ENCODE assay signal across 13 cellular contexts in the genomic region with DNA sequence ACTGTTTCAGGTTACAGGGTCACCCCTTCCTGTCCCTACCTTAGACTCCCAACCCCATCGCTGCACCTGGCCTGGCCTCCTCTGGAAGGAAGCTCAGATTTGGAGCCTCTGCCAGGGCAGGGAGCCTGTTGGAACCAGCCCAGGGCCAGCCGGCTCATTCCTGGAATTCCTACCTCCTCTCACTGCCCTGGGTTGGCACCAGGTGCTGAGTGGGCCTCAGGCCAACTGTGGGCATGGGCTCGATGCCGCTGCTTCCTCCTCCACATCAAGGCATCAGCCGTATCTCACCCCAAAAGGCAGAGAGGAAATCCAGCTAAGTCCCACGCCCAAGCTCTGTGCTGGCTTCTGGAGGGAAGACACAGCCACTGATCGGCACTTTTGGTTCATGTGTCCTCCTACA. TPM values are rescaled to one million over a fixed set of nuclear protein-coding genes. Genes with fewer than 3 reads are reported as not detected.
DNase-seq lines count a peak whose midpoint lies in the region; ATAC-seq lines count a peak whose summit lies in the region.
"Had no signal": no experiment of that assay in that cellular context is flagged by ENCODE, and none has a peak within 500 bp of the region (broad histone marks: within the 10 kb centered on the region; RNA-seq: fewer than 3 reads in every experiment).

No MANE protein-coding gene starts in this region.

- peaks cover 15% of the 10 kb centered on the region for H3K4me1 ChIP-seq in NT2/D1 (ENCODE audit: insufficient read depth, insufficient read length)
- H3K4me1 ChIP-seq: A549 had no signal

- ATAC-seq in esophagus mucosa (peak; percentile 14), GM21526 (IDR thresholded peaks at IDR 0.05; ENCODE audit: low FRiP score, unreplicated experiment) (no peak), GM19455 (IDR thresholded peaks at IDR 0.05; ENCODE audit: unreplicated experiment) (no peak)

- no peaks in the 10 kb centered on the region for H3K9me3 ChIP-seq in NT2/D1 (ENCODE audit: insufficient read depth, low read length)
- H3K9me3 ChIP-seq: A549, tibial nerve had no signal

- peaks cover 39% of the 10 kb centered on the region for H3K36me3 ChIP-seq in NT2/D1 (ENCODE audit: insufficient read depth, insufficient read length, low read length)

- intact Hi-C loops in posterior vena cava (cut with DNase I), result loop anchor here in 1 of 2 donors (5.0 kb wide), 1 partner anchor 40 kb away; a partner anchor contains a TSS

- peak overlapping the region; percentile 52 for H3K9ac ChIP-seq in NT2/D1 (ENCODE audit: insufficient read length, low read depth)

- H3K27me3 ChIP-seq in NT2/D1 (ENCODE audit: insufficient read depth, insufficient read length), result no peaks in the 10 kb centered on the region
- H3K27me3 ChIP-seq: tibial nerve had no signal

- no peak overlapping the region for H3K4me3 ChIP-seq in NT2/D1 (ENCODE audit: insufficient read length, low read depth)
- H3K4me3 ChIP-seq: A549, tibial nerve had no signal

- DNase-seq in NCI-H2196 (lab: John Stamatoyannopoulos, UW; ENCODE audit: unreplicated experiment), result peak; percentile 14
- no peak for DNase-seq in NCI-H2196 treated with DMSO at 0.1 percent for 48 hours (lab: John Stamatoyannopoulos, UW; ENCODE audit: unreplicated experiment)
- DNase-seq in NT2/D1 (ENCODE audit: low read depth, low spot score), result no peak
- peak; percentile 73 for DNase-seq in posterior vena cava (ENCODE audit: low spot score)
- no peak for DNase-seq in medulla oblongata (ENCODE audit: extremely low spot score)
- DNase-seq: activated CD4-positive, alpha-beta T cell treated with anti-CD3 and anti-CD28 coated beads for 48 hours; HCEC 1CT; NCI-H187 treated with DMSO at 0.1 percent for 48 hours had no signal

RNA-seq across cellular contexts. Expression of a gene that starts 42.1 kb away (rescaled TPM):
- total RNA-seq in esophagus mucosa (4.8 TPM), posterior vena cava (10 to 100 TPM; 10.0 to 10.3 TPM)

Comparison
In these comparisons a context has a peak if more than half of its experiments do, and no peak if none do; other contexts are left out.
1. DNase-seq: peak in NCI-H2196 (single experiment) and posterior vena cava (single experiment); none in NCI-H2196 treated with DMSO at 0.1 percent for 48 hours (single experiment), NT2/D1 (single experiment) and medulla oblongata (single experiment).